9 cellular contexts compared by ENCODE assay signal in the genomic region with DNA sequence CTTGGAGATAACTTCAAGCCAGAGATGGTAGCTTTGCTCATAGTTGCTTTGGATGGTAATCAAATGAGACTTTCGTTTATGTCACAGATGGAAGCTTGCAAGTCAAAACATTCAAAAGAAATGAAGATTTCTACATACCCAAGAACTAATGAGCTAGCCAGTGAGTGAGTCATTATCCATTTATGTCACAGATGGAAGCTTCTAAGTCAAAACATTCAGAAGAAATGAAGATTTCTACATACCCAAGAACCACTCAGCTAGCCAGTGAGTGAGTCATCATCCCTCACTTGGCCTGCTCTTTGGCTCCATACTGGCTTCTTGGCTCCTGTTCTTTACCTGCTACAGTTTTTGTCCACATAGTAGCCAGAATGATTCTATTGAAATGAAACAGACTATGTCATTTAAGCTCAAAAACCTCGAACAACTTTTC.
DNase-seq lines count a peak whose midpoint lies in the region; ATAC-seq, FAIRE-seq and TF ChIP-seq lines count a peak whose summit lies in the region.
"Had no signal": no experiment of that assay in that cellular context is flagged by ENCODE, and none has a peak within 500 bp of the region (broad histone marks: within the 10 kb centered on the region; RNA-seq: fewer than 3 reads in every experiment).

No MANE protein-coding gene starts in this region.

- H3K4me3 Mint-ChIP-seq in activated naive CD8-positive, alpha-beta T cell = no peak overlapping the region
- H3K4me3 Mint-ChIP-seq: neural crest cell had no signal

- TF ChIP-seq CTCF in A549 (IDR thresholded peaks at IDR 0.05) = no peak
- TF ChIP-seq CTCF in kidney epithelial cell (IDR thresholded peaks at IDR 0.05; ENCODE audit: insufficient read depth, low read length, poor library complexity, severe bottlenecking) = no peak
- no peak for TF ChIP-seq CTCF in Peyer's patch (IDR thresholded peaks at IDR 0.05)

- H3K27ac ChIP-seq in A549 (peak overlapping the region; percentile 73 to 84), Peyer's patch (no peak overlapping the region)

- FAIRE-seq in A549 (lab: Jason Lieb, UNC) = no peak

- H3K27me3 Mint-ChIP-seq in activated naive CD8-positive, alpha-beta T cell = no peaks in the 10 kb centered on the region

- peak in 1 of 2 experiments; percentile 47; a peak in 1 of 5 replicates for TF ChIP-seq RAD21 in A549 (conservative IDR thresholded peaks at IDR 0.05 in 1 of 2, IDR thresholded peaks at IDR 0.05 in 1 of 2)

- H3K27me3 ChIP-seq in kidney epithelial cell (ENCODE audit: control insufficient read depth, insufficient read depth, low read length) (no peaks in the 10 kb centered on the region), Peyer's patch (no peaks in the 10 kb centered on the region)

- H3K36me3 ChIP-seq in kidney epithelial cell (ENCODE audit: control insufficient read depth, insufficient read depth, low read length) (no peaks in the 10 kb centered on the region), Peyer's patch (no peaks in the 10 kb centered on the region)

- peak overlapping the region; percentile 77 for H3K27ac Mint-ChIP-seq in activated naive CD8-positive, alpha-beta T cell

- TF ChIP-seq EP300 in A549 (IDR thresholded peaks at IDR 0.05) = peak; percentile 77 to 83; a peak in 4 of 5 replicates

- H3K36me3 Mint-ChIP-seq in activated naive CD8-positive, alpha-beta T cell = no peaks in the 10 kb centered on the region

- ATAC-seq in A549 (peak; percentile 92 to 95), HG03039 (IDR thresholded peaks at IDR 0.05; ENCODE audit: unreplicated experiment) (peak; percentile 50), HG03565 (IDR thresholded peaks at IDR 0.05; ENCODE audit: unreplicated experiment) (no peak), left lobe of liver (no peak)

- TF ChIP-seq POLR2A in A549 (IDR thresholded peaks at IDR 0.05; ENCODE audit: low read length) (no peak), Peyer's patch (IDR thresholded peaks at IDR 0.05) (no peak)

- H3K4me1 Mint-ChIP-seq in activated naive CD8-positive, alpha-beta T cell (ENCODE audit: low read depth) = peaks cover 33% of the 10 kb centered on the region

- CTCF ChIA-PET in A549 (lab: Yijun Ruan, JAX) = interaction anchor here (0.6 to 1.7 kb wide), 4 partner anchors 15 to 636 kb away, joined by 3 to 4 read pairs (median 4); a partner anchor contains a TSS

- POLR2A ChIA-PET in A549 (lab: Yijun Ruan, JAX) = interaction anchor here (0.5 to 1.2 kb wide), 4 partner anchors 29 to 907 kb away, joined by 3 to 9 read pairs (median 4); no protein-coding TSS in a partner anchor

- H3K4me3 ChIP-seq in A549 (no peak overlapping the region), kidney epithelial cell (ENCODE audit: low read depth, low read length) (no peak overlapping the region), Peyer's patch (no peak overlapping the region)

- H3K4me1 ChIP-seq in A549 (peaks cover 26% of the 10 kb centered on the region), Peyer's patch (no peaks in the 10 kb centered on the region)

- H3K9me3 ChIP-seq in A549 (no peaks in the 10 kb centered on the region), Peyer's patch (no peaks in the 10 kb centered on the region)

- WGBS in A549 (ENCODE audit: missing lambda C conversion rate) = 7% methylated on average over 2 of the region's 2 CpGs

- peak overlapping the region; percentile 50 for H3K4me2 ChIP-seq in A549

- no peaks in the 10 kb centered on the region for H3K9me3 Mint-ChIP-seq in activated naive CD8-positive, alpha-beta T cell (ENCODE audit: low read depth)

- DNase-seq in A549 (ENCODE audit: low read depth in 1 of 2, low spot score in 1 of 2) = peak; percentile 18 to 79
- peak; percentile 99 for DNase-seq in kidney epithelial cell (ENCODE audit: low read depth)
- no peak for DNase-seq in left lobe of liver (ENCODE audit: low spot score)
- DNase-seq in SW480 (ENCODE audit: low spot score) = no peak
- no peak for DNase-seq in Peyer's patch

TF ChIP-seq in A549, 52 proteins besides CTCF, POLR2A, EP300 and RAD21 (continues in another document):
- TF ChIP-seq ZC3H11A (IDR thresholded peaks at IDR 0.05) (no peak), SMC3 (IDR thresholded peaks at IDR 0.05) (peak; percentile 29; the same call in 2 of the 3 replicates), EHMT2 (IDR thresholded peaks at IDR 0.05; ENCODE audit: low read depth) (no peak), CHD2 (IDR thresholded peaks at IDR 0.05; ENCODE audit: low read length, partially characterized antibody) (no peak), RARB (CRISPR knock-in tag; IDR thresholded peaks at IDR 0.05) (no peak), HOXA7 (CRISPR knock-in tag; IDR thresholded peaks at IDR 0.05) (no peak), CBX2 (IDR thresholded peaks at IDR 0.05; ENCODE audit: borderline replicate concordance, low read depth) (no peak), SREBF2 (IDR thresholded peaks at IDR 0.05) (no peak), RCOR1 (IDR thresholded peaks at IDR 0.05; ENCODE audit: low read depth, low read length) (no peak), TFCP2L1 (CRISPR knock-in tag; IDR thresholded peaks at IDR 0.05) (no peak), MAZ (IDR thresholded peaks at IDR 0.05; ENCODE audit: borderline replicate concordance, low read depth, low read length) (no peak), ESRRA (IDR thresholded peaks at IDR 0.05; ENCODE audit: borderline replicate concordance, low read length) (no peak), JUN (IDR thresholded peaks at IDR 0.05) (peak; percentile 70 to 78; a peak in 4 of 5 replicates), FOSB (CRISPR knock-in tag; IDR thresholded peaks at IDR 0.05) (no peak), HEYL (CRISPR knock-in tag; IDR thresholded peaks at IDR 0.05) (no peak), HOXB5 (CRISPR knock-in tag; IDR thresholded peaks at IDR 0.05) (no peak), GATA3 (IDR thresholded peaks at IDR 0.05; ENCODE audit: borderline replicate concordance) (peak; percentile 58; the same call in 1 of the 2 replicates), HDAC2 (IDR thresholded peaks at IDR 0.05) (no peak), TP53 (CRISPR knock-in tag; IDR thresholded peaks at IDR 0.05) (no peak), MYC (IDR thresholded peaks at IDR 0.05; ENCODE audit: borderline replicate concordance, low read length) (no peak), CEBPB (IDR thresholded peaks at IDR 0.05) (peak; percentile 73 to 74), RFX5 (IDR thresholded peaks at IDR 0.05) (no peak), ZSCAN20 (CRISPR knock-in tag; IDR thresholded peaks at IDR 0.05) (no peak), NFE2L2 (conservative IDR thresholded peaks at IDR 0.05; ENCODE audit: low read length) (no peak), FOXS1 (CRISPR knock-in tag; IDR thresholded peaks at IDR 0.05) (no peak), CHD4 (IDR thresholded peaks at IDR 0.05; ENCODE audit: borderline replicate concordance) (no peak), RNF2 (IDR thresholded peaks at IDR 0.05; ENCODE audit: borderline replicate concordance, low read depth) (no peak), FOSL2 (IDR thresholded peaks at IDR 0.05) (peak; percentile 96), FOSL2 (CRISPR knock-in tag; IDR thresholded peaks at IDR 0.05) (peak; percentile 93), NR3C1 (IDR thresholded peaks at IDR 0.05) (no peak), JUNB (IDR thresholded peaks at IDR 0.05) (peak; percentile 97), EHF (CRISPR knock-in tag; IDR thresholded peaks at IDR 0.05) (no peak), PHF8 (IDR thresholded peaks at IDR 0.05; ENCODE audit: borderline replicate concordance, low read depth) (no peak)
- TF ChIP-seq, protein P1, sequence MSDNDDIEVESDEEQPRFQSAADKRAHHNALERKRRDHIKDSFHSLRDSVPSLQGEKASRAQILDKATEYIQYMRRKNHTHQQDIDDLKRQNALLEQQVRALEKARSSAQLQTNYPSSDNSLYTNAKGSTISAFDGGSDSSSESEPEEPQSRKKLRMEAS (IDR thresholded peaks at IDR 0.05) = no peak
- TF ChIP-seq, protein P2, sequence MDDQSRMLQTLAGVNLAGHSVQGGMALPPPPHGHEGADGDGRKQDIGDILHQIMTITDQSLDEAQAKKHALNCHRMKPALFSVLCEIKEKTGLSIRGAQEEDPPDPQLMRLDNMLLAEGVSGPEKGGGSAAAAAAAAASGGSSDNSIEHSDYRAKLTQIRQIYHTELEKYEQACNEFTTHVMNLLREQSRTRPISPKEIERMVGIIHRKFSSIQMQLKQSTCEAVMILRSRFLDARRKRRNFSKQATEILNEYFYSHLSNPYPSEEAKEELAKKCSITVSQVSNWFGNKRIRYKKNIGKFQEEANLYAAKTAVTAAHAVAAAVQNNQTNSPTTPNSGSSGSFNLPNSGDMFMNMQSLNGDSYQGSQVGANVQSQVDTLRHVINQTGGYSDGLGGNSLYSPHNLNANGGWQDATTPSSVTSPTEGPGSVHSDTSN (IDR thresholded peaks at IDR 0.05) = no peak
- TF ChIP-seq, protein P3, sequence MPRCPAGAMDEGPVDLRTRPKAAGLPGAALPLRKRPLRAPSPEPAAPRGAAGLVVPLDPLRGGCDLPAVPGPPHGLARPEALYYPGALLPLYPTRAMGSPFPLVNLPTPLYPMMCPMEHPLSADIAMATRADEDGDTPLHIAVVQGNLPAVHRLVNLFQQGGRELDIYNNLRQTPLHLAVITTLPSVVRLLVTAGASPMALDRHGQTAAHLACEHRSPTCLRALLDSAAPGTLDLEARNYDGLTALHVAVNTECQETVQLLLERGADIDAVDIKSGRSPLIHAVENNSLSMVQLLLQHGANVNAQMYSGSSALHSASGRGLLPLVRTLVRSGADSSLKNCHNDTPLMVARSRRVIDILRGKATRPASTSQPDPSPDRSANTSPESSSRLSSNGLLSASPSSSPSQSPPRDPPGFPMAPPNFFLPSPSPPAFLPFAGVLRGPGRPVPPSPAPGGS (IDR thresholded peaks at IDR 0.05) = peak; percentile 69; the same call in 1 of the 3 replicates
- TF ChIP-seq, protein P4, sequence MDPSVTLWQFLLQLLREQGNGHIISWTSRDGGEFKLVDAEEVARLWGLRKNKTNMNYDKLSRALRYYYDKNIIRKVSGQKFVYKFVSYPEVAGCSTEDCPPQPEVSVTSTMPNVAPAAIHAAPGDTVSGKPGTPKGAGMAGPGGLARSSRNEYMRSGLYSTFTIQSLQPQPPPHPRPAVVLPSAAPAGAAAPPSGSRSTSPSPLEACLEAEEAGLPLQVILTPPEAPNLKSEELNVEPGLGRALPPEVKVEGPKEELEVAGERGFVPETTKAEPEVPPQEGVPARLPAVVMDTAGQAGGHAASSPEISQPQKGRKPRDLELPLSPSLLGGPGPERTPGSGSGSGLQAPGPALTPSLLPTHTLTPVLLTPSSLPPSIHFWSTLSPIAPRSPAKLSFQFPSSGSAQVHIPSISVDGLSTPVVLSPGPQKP (IDR thresholded peaks at IDR 0.05; ENCODE audit: low read depth, low read length) = no peak
- TF ChIP-seq, protein P5, sequence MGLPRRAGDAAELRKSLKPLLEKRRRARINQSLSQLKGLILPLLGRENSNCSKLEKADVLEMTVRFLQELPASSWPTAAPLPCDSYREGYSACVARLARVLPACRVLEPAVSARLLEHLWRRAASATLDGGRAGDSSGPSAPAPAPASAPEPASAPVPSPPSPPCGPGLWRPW (IDR thresholded peaks at IDR 0.05) = peak; percentile 62; the same call in 1 of the 2 replicates

Comparison
In these comparisons a context has a peak if more than half of its experiments do, and no peak if none do; other contexts are left out.
1. ATAC-seq: peak in A549 (2 of 2) and HG03039 (single experiment); none in HG03565 (single experiment) and left lobe of liver (single experiment).
2. DNase-seq: peak in A549 (2 of 2) and kidney epithelial cell (single experiment); none in left lobe of liver (single experiment), SW480 (single experiment) and Peyer's patch (0 of 3).
3. H3K27ac ChIP-seq: peak in A549 (2 of 2); none in Peyer's patch (0 of 4).